26 cellular contexts compared by ENCODE assay signal in genomic region chr15:29383367-29383766, GRCh38.
"Had no signal": no experiment of that assay in that cellular context is flagged by ENCODE, and none has a peak within 500 bp of the region (broad histone marks: within the 10 kb centered on the region; RNA-seq: fewer than 3 reads in every experiment).

No MANE protein-coding gene starts in this region.

- FAIRE-seq: small intestine had no signal

- ATAC-seq: naive thymus-derived CD4-positive, alpha-beta T cell; natural killer cell; psoas muscle; right lobe of liver; stimulated activated memory B cell treated with anti-CD40 and anti-IgM and Interleukin-4, amounts not matched to agents 10 μg/mL and 1 μg/mL and 100 μg/mL, for 72 hours; stimulated activated naive CD8-positive, alpha-beta T cell treated with anti-CD3 and anti-CD28 coated beads, Interleukin-15, amount 100 ng/mL, for 72 hours; stimulated activated naive CD8-positive, alpha-beta T cell treated with anti-CD3 and anti-CD28 coated beads, Interleukin-15, Interleukin-2, amounts not matched to agents 100 U/mL and 50 U/mL, for 24 hours; upper lobe of right lung had no signal

- DNase-seq: naive thymus-derived CD4-positive, alpha-beta T cell; natural killer cell; occipital lobe; ovary; psoas muscle; right cardiac atrium; right lobe of liver; sigmoid colon; small intestine; stimulated activated CD4-positive, alpha-beta T cell treated with anti-CD3 and anti-CD28 coated beads, Interleukin-12 subunit alpha, Interleukin-12 subunit beta, amount 100 ng/mL, for 4 hours; stimulated activated CD4-positive, alpha-beta T cell treated with anti-CD3 and anti-CD28 coated beads, Interleukin-1b, Interleukin-23, amount 100 ng/mL, for 48 hours; stimulated activated CD4-positive, alpha-beta T cell treated with anti-CD3 and anti-CD28 coated beads, Interleukin-4, amount 100 ng/mL, for 1 hour; stimulated activated CD4-positive, alpha-beta T cell treated with anti-CD3 and anti-CD28 coated beads, Interleukin-4, amount 100 ng/mL, for 4 hours; stimulated activated CD8-positive, alpha-beta memory T cell treated with anti-CD3 and anti-CD28 coated beads, Interleukin-4, amount 100 ng/mL, for 48 hours; stimulated activated naive CD4-positive, alpha-beta T cell; stimulated activated naive CD8-positive, alpha-beta T cell treated with anti-CD3 and anti-CD28 coated beads, Interleukin-15, amount 100 ng/mL, for 72 hours; stimulated activated naive CD8-positive, alpha-beta T cell treated with anti-CD3 and anti-CD28 coated beads, Interleukin-15, Interleukin-2, amounts not matched to agents 100 U/mL and 50 U/mL, for 24 hours; substantia nigra; testis; tibial artery; transverse colon; upper lobe of right lung; uterus had no signal

- H3K9me3 ChIP-seq: ovary, psoas muscle, right lobe of liver, sigmoid colon, suprapubic skin, testis, tibial artery, transverse colon, upper lobe of right lung, uterus had no signal

- H3K36me3 ChIP-seq: ovary, right lobe of liver, sigmoid colon, suprapubic skin, tibial artery, transverse colon, upper lobe of right lung, uterus had no signal

- H3K4me3 ChIP-seq: ovary, psoas muscle, right lobe of liver, sigmoid colon, suprapubic skin, testis, tibial artery, transverse colon, upper lobe of right lung, uterus had no signal

- H2AFZ ChIP-seq: parathyroid adenoma had no signal

- H3K27ac ChIP-seq: ovary, parathyroid adenoma, psoas muscle, right lobe of liver, sigmoid colon, suprapubic skin, testis, tibial artery, transverse colon, upper lobe of right lung, uterus had no signal

- H3K9ac ChIP-seq: parathyroid adenoma had no signal

- H3K27me3 ChIP-seq: ovary, right lobe of liver, sigmoid colon, suprapubic skin, testis, tibial artery, transverse colon, upper lobe of right lung, uterus had no signal

- H3K4me1 ChIP-seq: parathyroid adenoma, psoas muscle, right lobe of liver, sigmoid colon, suprapubic skin, testis, tibial artery, transverse colon, upper lobe of right lung, uterus had no signal
